ENCODE assay signal across 33 cellular contexts in the genomic region with DNA sequence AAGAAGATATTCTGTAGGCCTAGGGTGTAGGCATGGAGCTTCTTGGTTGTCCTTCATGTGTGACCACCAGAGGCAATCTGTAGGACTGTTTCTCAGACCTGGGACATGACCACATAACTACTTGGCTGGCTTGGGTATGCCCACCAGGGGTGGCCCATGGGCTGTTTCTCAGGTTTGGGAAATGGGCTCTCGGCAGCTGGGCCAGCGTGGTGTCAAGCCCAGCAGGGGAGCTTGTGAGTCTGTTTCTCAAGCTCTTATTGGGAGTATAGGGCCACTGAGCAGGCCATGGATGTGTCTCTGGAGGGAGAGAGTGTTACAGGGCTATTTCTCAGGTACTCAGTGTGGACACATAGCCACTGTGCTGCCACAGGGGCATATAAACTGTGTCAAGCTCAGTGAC. TPM values are rescaled to one million over a fixed set of nuclear protein-coding genes. Genes with fewer than 3 reads are reported as not detected.
"Had no signal": no experiment of that assay in that cellular context is flagged by ENCODE, and none has a peak within 500 bp of the region (broad histone marks: within the 10 kb centered on the region; RNA-seq: fewer than 3 reads in every experiment).

No MANE protein-coding gene starts in this region.

- H3K27ac Mint-ChIP-seq: dendritic cell treated with granulocyte-macrophage colony-stimulating factor and Interleukin-4, amounts not matched to agents 40 ng/mL and 50 ng/mL, for 4 days; effector memory CD8-positive, alpha-beta T cell; endodermal cell; mesothelial cell of epicardium had no signal

- DNase-seq: colonic mucosa; cortex of kidney; effector CD8-positive, alpha-beta T cell; effector memory CD8-positive, alpha-beta T cell; endodermal cell; erythroblast; esophagus squamous epithelium; foreskin fibroblast; foreskin melanocyte; gastrocnemius medialis; glutamatergic neuron; head of caudate nucleus; heart right ventricle; hippocampal formation; islet precursor cell; left cardiac atrium; left lung; left ventricle myocardium superior; lower lobe of right lung; mesenchymal stem cell; mucosa of descending colon had no signal

- FAIRE-seq: endometrium had no signal

- H3K36me3 ChIP-seq: colonic mucosa, esophagus squamous epithelium, gastrocnemius medialis, heart right ventricle, left lung, lower lobe of right lung had no signal

- H3K27ac ChIP-seq: colonic mucosa, epithelial cell of prostate, esophagus squamous epithelium, gastrocnemius medialis, heart right ventricle, left lung, lower lobe of right lung had no signal

- H3K4me3 ChIP-seq: colonic mucosa, esophagus squamous epithelium, gastrocnemius medialis, heart right ventricle, left lung, lower lobe of right lung, mucosa of descending colon had no signal

- ATAC-seq: effector memory CD8-positive, alpha-beta T cell; gastrocnemius medialis; heart right ventricle; left cardiac atrium; left lung; left ventricle myocardium superior; lower lobe of right lung; mucosa of descending colon had no signal

- H3K27me3 ChIP-seq: colonic mucosa, gastrocnemius medialis had no signal

- H3K4me1 Mint-ChIP-seq: endodermal cell, mesothelial cell of epicardium had no signal

- H3K9me3 ChIP-seq: colonic mucosa, esophagus squamous epithelium, gastrocnemius medialis, heart right ventricle, left lung, lower lobe of right lung, mucosa of descending colon had no signal

- H3K36me3 Mint-ChIP-seq: mesothelial cell of epicardium had no signal

- H3K4me3 Mint-ChIP-seq: dendritic cell treated with granulocyte-macrophage colony-stimulating factor and Interleukin-4, amounts not matched to agents 40 ng/mL and 50 ng/mL, for 4 days; effector memory CD8-positive, alpha-beta T cell; endodermal cell; mesothelial cell of epicardium had no signal

- H3K4me1 ChIP-seq: colonic mucosa, esophagus squamous epithelium, gastrocnemius medialis, left lung, lower lobe of right lung had no signal

- H3K9me3 Mint-ChIP-seq: dendritic cell treated with granulocyte-macrophage colony-stimulating factor and Interleukin-4, amounts not matched to agents 40 ng/mL and 50 ng/mL, for 4 days; effector memory CD8-positive, alpha-beta T cell; endodermal cell; mesothelial cell of epicardium had no signal

RNA-seq across cellular contexts. Expression of a gene that starts 2.5 kb away (rescaled TPM):
- total RNA-seq: colonic mucosa, dermis microvascular lymphatic vessel endothelial cell, endodermal cell, esophagus mucosa, esophagus squamous epithelium, gastrocnemius medialis, glomerular endothelial cell, heart right ventricle, kidney epithelial cell, left cardiac atrium, left lung, left ventricle myocardium superior, lower leg skin, lower lobe of right lung, lung microvascular endothelial cell, mesenteric fat pad, mesothelial cell of epicardium, mucosa of descending colon, myocyte had no signal
- polyA plus RNA-seq: heart right ventricle had no signal

RNA-seq across cellular contexts. Expression of a gene that starts 11.8 kb away (rescaled TPM):
- total RNA-seq: dermis microvascular lymphatic vessel endothelial cell, esophagus mucosa, esophagus squamous epithelium, gastrocnemius medialis, glomerular endothelial cell, heart right ventricle, kidney epithelial cell, left cardiac atrium, left ventricle myocardium superior, lower lobe of right lung, lung microvascular endothelial cell, mesenteric fat pad, mesothelial cell of epicardium, mucosa of descending colon, myocyte had no signal
- polyA plus RNA-seq: heart right ventricle had no signal

RNA-seq across cellular contexts. Expression of a gene that starts 35.7 kb away (rescaled TPM):
- total RNA-seq: endodermal cell, glomerular endothelial cell, mesothelial cell of epicardium, myocyte had no signal

RNA-seq across cellular contexts. Expression of a gene that starts 43.9 kb away (rescaled TPM):
- total RNA-seq: dermis microvascular lymphatic vessel endothelial cell, endodermal cell, glomerular endothelial cell, kidney epithelial cell, lung microvascular endothelial cell, mesenteric fat pad, mesothelial cell of epicardium, myocyte had no signal
